1 cellular context compared by ENCODE assay signal in genomic region chr2:166372046-166372445, GRCh38.
TF ChIP-seq lines count a peak whose summit lies in the region.

No MANE protein-coding gene starts in this region.

TF ChIP-seq in HepG2, 621 proteins besides CTCF, POLR2A, EP300 and RAD21 (continued from another document and continues in another):
- no peak for TF ChIP-seq ZNF407 (CRISPR knock-in tag; IDR thresholded peaks at IDR 0.05; ENCODE audit: not compliant biosample characterization)
- no peak for TF ChIP-seq AFF4 (CRISPR knock-in tag; IDR thresholded peaks at IDR 0.05)
- TF ChIP-seq MBNL3 (CRISPR knock-in tag; conservative IDR thresholded peaks at IDR 0.05): no peak
- TF ChIP-seq ZNF512B (CRISPR knock-in tag; IDR thresholded peaks at IDR 0.05; ENCODE audit: borderline replicate concordance): no peak
- 0 out of 2 replicates have a peak, but pooled peaks have one; percentile 66 for TF ChIP-seq RFXANK (CRISPR knock-in tag; IDR thresholded peaks at IDR 0.05)
- TF ChIP-seq YEATS2 (CRISPR knock-in tag; IDR thresholded peaks at IDR 0.05; ENCODE audit: borderline replicate concordance): no peak
- TF ChIP-seq ZBTB44 (CRISPR knock-in tag; IDR thresholded peaks at IDR 0.05): no peak
- TF ChIP-seq ZHX2 (IDR thresholded peaks at IDR 0.05; ENCODE audit: low read depth): no peak
- TF ChIP-seq ZHX2 (CRISPR knock-in tag; IDR thresholded peaks at IDR 0.05; ENCODE audit: borderline replicate concordance): no peak
- TF ChIP-seq ZNF616 (CRISPR knock-in tag; IDR thresholded peaks at IDR 0.05; ENCODE audit: low read depth): no peak
- TF ChIP-seq POLR2AphosphoS5 (IDR thresholded peaks at IDR 0.05; ENCODE audit: low read depth, low read length): no peak
- TF ChIP-seq ZBTB4 (CRISPR knock-in tag; IDR thresholded peaks at IDR 0.05; ENCODE audit: borderline replicate concordance): no peak
- no peak for TF ChIP-seq MTF2 (CRISPR knock-in tag; IDR thresholded peaks at IDR 0.05; ENCODE audit: borderline replicate concordance)
- no peak for TF ChIP-seq ZNF207 (IDR thresholded peaks at IDR 0.05; ENCODE audit: borderline replicate concordance)
- TF ChIP-seq NR2F1 (CRISPR knock-in tag; IDR thresholded peaks at IDR 0.05): peak; percentile 21 to 76; a peak in 2 of 4 replicates
- TF ChIP-seq FIP1L1 (IDR thresholded peaks at IDR 0.05; ENCODE audit: borderline replicate concordance, insufficient read depth, low read depth, low read length): no peak
- no peak for TF ChIP-seq MAFK (conservative IDR thresholded peaks at IDR 0.05 in 1 of 2, IDR thresholded peaks at IDR 0.05 in 1 of 2; ENCODE audit: low read length in 2 of 2)
